22 cellular contexts compared by ENCODE assay signal in genomic region chr4:30437316-30437715, GRCh38.
"Had no signal": no experiment of that assay in that cellular context is flagged by ENCODE, and none has a peak within 500 bp of the region (broad histone marks: within the 10 kb centered on the region; RNA-seq: fewer than 3 reads in every experiment).

No MANE protein-coding gene starts in this region.

- H3K27me3 ChIP-seq: colonic mucosa, esophagus muscularis mucosa, gastrocnemius medialis, heart right ventricle, left lung had no signal

- H3K9me3 ChIP-seq: colonic mucosa, esophagus muscularis mucosa, gastrocnemius medialis, heart right ventricle, left lung, lower lobe of right lung, mucosa of descending colon had no signal

- H3K27ac ChIP-seq: colonic mucosa, esophagus muscularis mucosa, gastrocnemius medialis, heart right ventricle, left lung, lower lobe of right lung had no signal

- DNase-seq: colonic mucosa; cortex of kidney; effector CD8-positive, alpha-beta T cell; effector memory CD8-positive, alpha-beta T cell; endodermal cell; foreskin melanocyte; gastrocnemius medialis; glutamatergic neuron; head of caudate nucleus; heart right ventricle; hippocampal formation; left cardiac atrium; left lung; left ventricle myocardium superior; lower lobe of right lung; mesenchymal stem cell; mucosa of descending colon; naive B cell had no signal

- H3K4me1 ChIP-seq: colonic mucosa, esophagus muscularis mucosa, gastrocnemius medialis, heart right ventricle, left lung, lower lobe of right lung had no signal

- FAIRE-seq: endometrium, islet of Langerhans, keratinocyte had no signal

- H3K4me3 ChIP-seq: colonic mucosa, esophagus muscularis mucosa, gastrocnemius medialis, heart right ventricle, left lung, lower lobe of right lung, mucosa of descending colon had no signal

- H3K36me3 ChIP-seq: colonic mucosa, esophagus muscularis mucosa, gastrocnemius medialis, heart right ventricle, left lung, lower lobe of right lung had no signal
